37 cellular contexts compared by ENCODE assay signal in genomic region chr12:124312601-124313000, GRCh38. TPM values are rescaled to one million over a fixed set of nuclear protein-coding genes. Genes with fewer than 3 reads are reported as not detected.
"Had no signal": no experiment of that assay in that cellular context is flagged by ENCODE, and none has a peak within 500 bp of the region (broad histone marks: within the 10 kb centered on the region; RNA-seq: fewer than 3 reads in every experiment).

No MANE protein-coding gene starts in this region.

- H3K27me3 ChIP-seq: adrenal gland, body of pancreas, brain microvascular endothelial cell, breast epithelium had no signal

- ATAC-seq: activated CD8-positive, alpha-beta T cell treated with anti-CD3 and anti-CD28 coated beads for 36 hours; activated naive CD4-positive, alpha-beta T cell treated with anti-CD3 and anti-CD28 coated beads, Interleukin-2, amount 50 U/mL, for 72 hours; activated T-cell treated with anti-CD3 and anti-CD28 coated beads, Interleukin-2, amount 50 U/mL, for 4 hours; activated T-cell treated with anti-CD3 and anti-CD28 coated beads, Interleukin-2, amount 50 U/mL, for 72 hours; activated T-helper 17 cell treated with anti-CD3 and anti-CD28 coated beads, Interleukin-2, amount 50 U/mL, for 72 hours; body of pancreas had no signal

- H3K4me1 ChIP-seq: adrenal gland, body of pancreas, breast epithelium had no signal

- H3K4me3 ChIP-seq: adrenal gland, body of pancreas, breast epithelium had no signal

- H3K27ac ChIP-seq: adrenal gland, body of pancreas, brain microvascular endothelial cell, breast epithelium, VCaP had no signal

- DNase-seq: activated B cell treated with CpG ODN at 0.5 μM for 24 hours; activated CD4-positive, alpha-beta memory T cell treated with anti-CD3 and anti-CD28 coated beads for 36 hours; activated CD4-positive, alpha-beta T cell treated with anti-CD3 and anti-CD28 coated beads for 4 hours; activated CD4-positive, alpha-beta T cell treated with anti-CD3 and anti-CD28 coated beads, Interleukin-2, amount 10 ng/mL, durations not matched to agents 24 days and 14 days; activated CD4-positive, alpha-beta T cell treated with anti-CD3 and anti-CD28 coated beads, Interleukin-2, amount 50 U/mL, for 1 hour; activated CD4-positive, alpha-beta T cell treated with anti-CD3 and anti-CD28 coated beads, Interleukin-2, amount 50 U/mL, for 4 hours; activated CD4-positive, CD25-positive, alpha-beta regulatory T cell treated with anti-CD3 and anti-CD28 coated beads, Interleukin-2, amount 50 U/mL, for 72 hours; activated CD8-positive, alpha-beta memory T cell treated with anti-CD3 and anti-CD28 coated beads, Interleukin-2, amount 50 U/mL, for 4 hours; activated CD8-positive, alpha-beta T cell treated with anti-CD3 and anti-CD28 coated beads for 36 hours; activated effector memory CD4-positive, alpha-beta T cell treated with anti-CD3 and anti-CD28 coated beads, Interleukin-2, amount 50 U/mL, for 16 hours; activated gamma-delta T cell treated with Interleukin-2 at 50 U/mL for 16 hours; activated naive CD4-positive, alpha-beta T cell; activated naive CD4-positive, alpha-beta T cell treated with anti-CD3 and anti-CD28 coated beads for 36 hours; activated naive CD4-positive, alpha-beta T cell treated with anti-CD3 and anti-CD28 coated beads, Interleukin-2, amount 50 U/mL, for 16 hours; activated naive CD8-positive, alpha-beta T cell treated with anti-CD3 and anti-CD28 coated beads for 36 hours; activated T-cell treated with anti-CD3 and anti-CD28 coated beads for 4 hours; activated T-cell treated with anti-CD3 and anti-CD28 coated beads, Interleukin-2, amount 50 U/mL, for 1 hour; activated T-cell treated with anti-CD3 and anti-CD28 coated beads, Interleukin-2, amount 50 U/mL, for 4 hours; activated T-cell treated with anti-CD3 and anti-CD28 coated beads, Interleukin-2, amount 50 U/mL, for 72 hours; adrenal gland; amniotic stem cell; aorta; body of pancreas; brain microvascular endothelial cell; central memory CD4-positive, alpha-beta T cell; T-helper 1 cell; T-helper 2 cell; T-helper 9 cell had no signal

- H3K36me3 ChIP-seq: adrenal gland, brain microvascular endothelial cell, breast epithelium had no signal

- H3K9me3 ChIP-seq: adrenal gland, body of pancreas, breast epithelium had no signal

- FAIRE-seq: astrocyte, TTC549 had no signal

RNA-seq across cellular contexts. Expression of gene RFLNA, which starts 17.7 kb away (rescaled TPM):
- total RNA-seq: activated B cell treated with CpG ODN at 0.5 μM for 24 hours; activated CD4-positive, alpha-beta memory T cell treated with anti-CD3 and anti-CD28 coated beads for 36 hours; activated CD4-positive, alpha-beta T cell treated with anti-CD3 and anti-CD28 coated beads, Interleukin-2, amount 10 ng/mL, durations not matched to agents 24 days and 14 days; activated CD8-positive, alpha-beta memory T cell treated with anti-CD3 and anti-CD28 coated beads for 36 hours; activated CD8-positive, alpha-beta T cell treated with anti-CD3 and anti-CD28 coated beads for 36 hours; activated naive CD4-positive, alpha-beta T cell treated with anti-CD3 and anti-CD28 coated beads for 36 hours; activated naive CD8-positive, alpha-beta T cell treated with anti-CD3 and anti-CD28 coated beads for 36 hours; activated T-cell treated with anti-CD3 and anti-CD28 coated beads, Interleukin-2, amount 50 U/mL, for 4 hours; activated T-cell treated with anti-CD3 and anti-CD28 coated beads, Interleukin-2, amount 50 U/mL, for 72 hours; activated T-helper 1 cell treated with anti-CD3 and anti-CD28 coated beads, Interleukin-12 subunit alpha, Interleukin-12 subunit beta, Interleukin-2, Interleukin-4 antibody, amounts not matched to agents 30 ng/mL and 10 ng/mL and 1 ng/mL, durations not matched to agents 14 hours and 24 hours and 36 hours; activated T-helper 17 cell treated with anti-CD3 and anti-CD28 coated beads, Interleukin-2, amount 50 U/mL, for 72 hours; cardiac septum had no signal
